In genomic region chr14:90426663-90427062, GRCh38 we compare ENCODE assay signal across 16 cellular contexts. TPM values are rescaled to one million over a fixed set of nuclear protein-coding genes. Genes with fewer than 3 reads are reported as not detected.
DNase-seq lines count a peak whose midpoint lies in the region; TF ChIP-seq lines count a peak whose summit lies in the region.
"Had no signal": no experiment of that assay in that cellular context is flagged by ENCODE, and none has a peak within 500 bp of the region (broad histone marks: within the 10 kb centered on the region; RNA-seq: fewer than 3 reads in every experiment).

No MANE protein-coding gene starts in this region.

- no peaks in the 10 kb centered on the region for H3K9me3 Mint-ChIP-seq in nephron
- peaks cover 0 to 2% (median 0%) of the 10 kb centered on the region in 8 donors for H3K9me3 Mint-ChIP-seq in CD4-positive, alpha-beta memory T cell
- H3K9me3 Mint-ChIP-seq: activated T-cell treated with anti-CD3 and anti-CD28 coated beads, Interleukin-2, amount 50 U/mL, for 24 hours; CD4-positive, CD25-positive, alpha-beta regulatory T cell had no signal

- no peaks in the 10 kb centered on the region for H3K9me3 ChIP-seq in CD4-positive, alpha-beta memory T cell (ENCODE audit: control insufficient read depth in 1 of 2, low read length in 2 of 2)
- H3K9me3 ChIP-seq: SJSA1 had no signal

- no peaks in the 10 kb centered on the region for H3K36me3 Mint-ChIP-seq in nephron (ENCODE audit: low read depth)
- H3K36me3 Mint-ChIP-seq in CD4-positive, alpha-beta memory T cell, result no peaks in the 10 kb centered on the region
- H3K36me3 Mint-ChIP-seq: CD4-positive, CD25-positive, alpha-beta regulatory T cell had no signal

- no peaks in the 10 kb centered on the region for H3K27me3 ChIP-seq in CD4-positive, alpha-beta memory T cell (ENCODE audit: insufficient read depth, low read length)
- H3K27me3 ChIP-seq: SJSA1 had no signal

- no peak overlapping the region for H3K4me3 Mint-ChIP-seq in nephron
- H3K4me3 Mint-ChIP-seq in CD4-positive, alpha-beta memory T cell, result no peak overlapping the region
- H3K4me3 Mint-ChIP-seq: activated T-cell treated with anti-CD3 and anti-CD28 coated beads, Interleukin-2, amount 50 U/mL, for 24 hours; CD4-positive, CD25-positive, alpha-beta regulatory T cell had no signal

- DNase-seq in Daoy (ENCODE audit: low read depth) (peak; percentile 56), NCI-H69 (lab: John Stamatoyannopoulos, UW) (peak; percentile 72), fibroblast of mammary gland (ENCODE audit: low read depth) (peak; percentile 45), RKO (ENCODE audit: low spot score) (no peak), hepatic stellate cell (ENCODE audit: low spot score) (no peak), Ammon's horn (ENCODE audit: low spot score) (no peak)
- no peak for DNase-seq in CD4-positive, alpha-beta memory T cell
- DNase-seq: activated CD4-positive, CD25-positive, alpha-beta regulatory T cell; activated T-cell treated with anti-CD3 and anti-CD28 coated beads, Interleukin-2, amount 50 U/mL, for 24 hours; amniotic stem cell; CD4-positive, CD25-positive, alpha-beta regulatory T cell; hypothalamus; midbrain had no signal

- H3K27ac Mint-ChIP-seq in nephron, result peak overlapping the region; percentile 8 to 69 (median 47)
- no peak overlapping the region for H3K27ac Mint-ChIP-seq in CD4-positive, alpha-beta memory T cell
- H3K27ac Mint-ChIP-seq: activated T-cell treated with anti-CD3 and anti-CD28 coated beads, Interleukin-2, amount 50 U/mL, for 24 hours; progenitor cell of endocrine pancreas had no signal

- intact Hi-C loops in CD4-positive, alpha-beta memory T cell (cut with micrococcal nuclease), result no loop called here

- H3K4me1 ChIP-seq in CD4-positive, alpha-beta memory T cell (ENCODE audit: insufficient read depth, low read length), result no peaks in the 10 kb centered on the region
- H3K4me1 ChIP-seq: SJSA1 had no signal

- peaks cover 5% of the 10 kb centered on the region for H3K27me3 Mint-ChIP-seq in nephron (ENCODE audit: low read depth)
- peaks cover 0 to 1% of the 10 kb centered on the region in 2 donors for H3K27me3 Mint-ChIP-seq in CD4-positive, alpha-beta memory T cell
- H3K27me3 Mint-ChIP-seq: activated T-cell treated with anti-CD3 and anti-CD28 coated beads, Interleukin-2, amount 50 U/mL, for 24 hours; CD4-positive, CD25-positive, alpha-beta regulatory T cell had no signal

- no peak overlapping the region for H3K4me3 ChIP-seq in fibroblast of mammary gland (ENCODE audit: control insufficient read depth, low read depth, low read length)
- H3K4me3 ChIP-seq in CD4-positive, alpha-beta memory T cell (ENCODE audit: low read length in 2 of 2), result no peak overlapping the region
- H3K4me3 ChIP-seq: SJSA1 had no signal

- peaks cover 38% of the 10 kb centered on the region for H3K4me1 Mint-ChIP-seq in nephron
- H3K4me1 Mint-ChIP-seq in CD4-positive, alpha-beta memory T cell, result no peaks in the 10 kb centered on the region
- H3K4me1 Mint-ChIP-seq: CD4-positive, CD25-positive, alpha-beta regulatory T cell had no signal

- no peaks in the 10 kb centered on the region for H3K36me3 ChIP-seq in CD4-positive, alpha-beta memory T cell (ENCODE audit: insufficient read depth, low read length)
- H3K36me3 ChIP-seq: SJSA1 had no signal

- POLR2A ChIA-PET in CD4-positive, alpha-beta memory T cell (lab: Charles Lee; ENCODE audit: partially characterized antibody), result no interaction called here

- CTCF ChIA-PET in CD4-positive, alpha-beta memory T cell (lab: Charles Lee; ENCODE audit: partially characterized antibody), result no interaction called here

- TF ChIP-seq CTCF in fibroblast of mammary gland (conservative IDR thresholded peaks at IDR 0.05; ENCODE audit: control insufficient read depth, insufficient read depth, low read depth, low read length) (no peak), nephron (IDR thresholded peaks at IDR 0.05; ENCODE audit: unreplicated experiment in 3 of 3) (no peak)

- H3K27ac ChIP-seq in CD4-positive, alpha-beta memory T cell (ENCODE audit: low read depth, low read length), result no peak overlapping the region
- H3K27ac ChIP-seq: SJSA1 had no signal

RNA-seq across cellular contexts. Expression of gene CALM1, which starts 29.8 kb away (rescaled TPM):
- 318 and 490 TPM in 2 replicates for total RNA-seq in Daoy (2014; rRNA removed; shearing (Covaris generic))
- total RNA-seq in CD4-positive, alpha-beta memory T cell, result 100 to 1,000 TPM; 693 to 698 TPM
- polyA plus RNA-seq in CD4-positive, alpha-beta memory T cell, result 1,000 to 10,000 TPM; 2,724 to 3,289 TPM

Comparison
In these comparisons a context has a peak if more than half of its experiments do, and no peak if none do; other contexts are left out.
1. DNase-seq: peak in Daoy (single experiment), NCI-H69 (single experiment) and fibroblast of mammary gland (single experiment); none in RKO (single experiment), hepatic stellate cell (single experiment), Ammon's horn (single experiment) and CD4-positive, alpha-beta memory T cell (0 of 5).
2. H3K27ac Mint-ChIP-seq: peak in nephron (3 of 3); none in CD4-positive, alpha-beta memory T cell (0 of 7).